Comparison of ENCODE assay signal across 8 cellular contexts in the genomic region with DNA sequence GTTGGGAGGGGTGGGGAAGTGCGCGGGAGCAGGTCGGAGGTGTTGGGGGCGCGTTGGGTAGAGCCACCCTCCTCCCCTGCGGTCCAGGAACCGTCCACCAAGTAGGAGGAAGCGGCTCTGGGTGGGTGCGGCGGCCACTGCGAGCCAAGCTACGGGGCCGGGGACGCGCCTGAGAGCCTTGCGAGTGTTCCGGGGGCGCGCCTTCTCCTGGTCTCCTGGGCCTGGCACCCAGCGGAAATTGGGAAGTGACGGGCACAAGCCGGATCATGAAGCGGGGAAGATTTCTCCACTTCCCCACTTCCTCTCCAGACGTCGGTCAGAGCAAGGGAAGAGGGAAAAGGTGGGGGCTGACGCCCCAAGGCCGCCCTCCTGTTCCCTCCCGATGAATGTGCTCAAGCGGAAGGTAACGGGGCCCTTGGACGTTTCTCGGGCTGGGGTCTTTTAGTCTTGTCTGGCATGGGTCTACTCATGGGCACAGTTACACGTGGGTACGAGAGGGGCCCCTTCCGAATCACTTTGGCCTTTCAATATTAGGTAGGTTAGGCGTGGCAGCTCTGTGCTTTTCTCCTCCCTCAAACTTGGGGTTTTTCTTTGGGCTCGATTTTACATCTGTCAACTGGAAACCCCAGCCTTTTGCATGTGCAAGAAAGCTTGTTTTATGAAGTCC. TPM values are rescaled to one million over a fixed set of nuclear protein-coding genes. Genes with fewer than 3 reads are reported as not detected.
DNase-seq lines count a peak whose midpoint lies in the region; ATAC-seq and TF ChIP-seq lines count a peak whose summit lies in the region.

No MANE protein-coding gene starts in this region.

- peaks cover 40% of the 10 kb centered on the region for H3K4me1 Mint-ChIP-seq in T-helper 1 cell treated with Interleukin-12 subunit alpha and Interleukin-12 subunit beta and Interleukin-4 antibody, amounts not matched to agents 30 μg/mL and 1 μg/mL, for 36 hours (ENCODE audit: low read depth)
- H3K4me1 Mint-ChIP-seq in MCF 10A (ENCODE audit: insufficient read depth, unreplicated experiment), result peaks cover 20% of the 10 kb centered on the region

- TF ChIP-seq POLR2A in right lobe of liver (IDR thresholded peaks at IDR 0.05), result no peak

- H3K27ac ChIP-seq in right lobe of liver (peak overlapping the region; percentile 73 to 96 (median 93)), tibial artery (peak overlapping the region; percentile 96)

- H3K27me3 ChIP-seq in right lobe of liver, result no peaks in the 10 kb centered on the region
- no peaks in the 10 kb centered on the region for H3K27me3 ChIP-seq in tibial artery

- peak in 3 of 4 donors; percentile 31 to 41 (median 39) for ATAC-seq in right lobe of liver
- no peak for ATAC-seq in esophagus mucosa

- peak overlapping the region; percentile 97 for H3K4me3 Mint-ChIP-seq in T-helper 1 cell treated with Interleukin-12 subunit alpha and Interleukin-12 subunit beta and Interleukin-4 antibody, amounts not matched to agents 30 μg/mL and 1 μg/mL, for 36 hours
- H3K4me3 Mint-ChIP-seq in MCF 10A (ENCODE audit: unreplicated experiment), result peak overlapping the region; percentile 86

- H3K9me3 Mint-ChIP-seq in T-helper 1 cell treated with Interleukin-12 subunit alpha and Interleukin-12 subunit beta and Interleukin-4 antibody, amounts not matched to agents 30 μg/mL and 1 μg/mL, for 36 hours, result no peaks in the 10 kb centered on the region
- no peaks in the 10 kb centered on the region for H3K9me3 Mint-ChIP-seq in MCF 10A (ENCODE audit: unreplicated experiment)

- WGBS in right lobe of liver (ENCODE audit: insufficient coverage, low coverage, low lambda C conversion rate, missing lambda C conversion rate), result 0% methylated on average over 11 of the region's 37 CpGs

- H3K36me3 ChIP-seq in right lobe of liver, result no peaks in the 10 kb centered on the region
- H3K36me3 ChIP-seq in tibial artery, result no peaks in the 10 kb centered on the region

- H3K4me3 ChIP-seq in right lobe of liver (peak overlapping the region; percentile 76 to 96 (median 77)), tibial artery (peak overlapping the region; percentile 88 to 92)

- DNase-seq in T-helper 1 cell (no peak), NAMALWA (ENCODE audit: low spot score) (peak; percentile 34), MCF 10A (ENCODE audit: unreplicated experiment) (peak; percentile 52), right lobe of liver (peak in 2 of 3 donors; percentile 79 to 84), tibial artery (peak; percentile 83 to 90), NK-92 (lab: John Stamatoyannopoulos, UW; ENCODE audit: unreplicated experiment) (no peak)

- peaks cover 31% of the 10 kb centered on the region for H3K36me3 Mint-ChIP-seq in T-helper 1 cell treated with Interleukin-12 subunit alpha and Interleukin-12 subunit beta and Interleukin-4 antibody, amounts not matched to agents 30 μg/mL and 1 μg/mL, for 36 hours (ENCODE audit: low read depth)
- peaks cover 67% of the 10 kb centered on the region for H3K36me3 Mint-ChIP-seq in MCF 10A (ENCODE audit: insufficient read depth, unreplicated experiment)

- peaks cover 0 to 60% (median 22%) of the 10 kb centered on the region in 4 donors for H3K4me1 ChIP-seq in right lobe of liver
- peaks cover 0 to 58% (median 35%) of the 10 kb centered on the region in 4 donors for H3K4me1 ChIP-seq in tibial artery

- no TSS peak for BruUV-seq in MCF 10A (replicated peaks; lab: Mats Ljungman, UMichigan)

- TF ChIP-seq CTCF in MCF 10A (IDR thresholded peaks at IDR 0.05; ENCODE audit: unreplicated experiment) (no peak), right lobe of liver (IDR thresholded peaks at IDR 0.05) (no peak), tibial artery (IDR thresholded peaks at IDR 0.05) (no peak)

- CTCF ChIA-PET in MCF 10A (lab: Yijun Ruan, JAX), result interaction anchor here (0.6 to 1.9 kb wide), 6 partner anchors 21 to 765 kb away, joined by 3 to 12 read pairs (median 3); a partner anchor contains a TSS

- POLR2A ChIA-PET in MCF 10A (lab: Yijun Ruan, JAX), result interaction anchor here (0.6 to 21.3 kb wide), 31 partner anchors 8 to 1140 kb away, joined by 3 to 420 read pairs (median 5); a partner anchor contains a TSS

- H3K27me3 Mint-ChIP-seq in T-helper 1 cell treated with Interleukin-12 subunit alpha and Interleukin-12 subunit beta and Interleukin-4 antibody, amounts not matched to agents 30 μg/mL and 1 μg/mL, for 36 hours (ENCODE audit: low read depth), result no peaks in the 10 kb centered on the region
- no peaks in the 10 kb centered on the region for H3K27me3 Mint-ChIP-seq in MCF 10A (ENCODE audit: insufficient read depth, unreplicated experiment)

- no peaks in the 10 kb centered on the region for H3K9me3 ChIP-seq in right lobe of liver
- H3K9me3 ChIP-seq in tibial artery, result no peaks in the 10 kb centered on the region

- peak overlapping the region; percentile 98 for H3K27ac Mint-ChIP-seq in T-helper 1 cell treated with Interleukin-12 subunit alpha and Interleukin-12 subunit beta and Interleukin-4 antibody, amounts not matched to agents 30 μg/mL and 1 μg/mL, for 36 hours
- H3K27ac Mint-ChIP-seq in MCF 10A (ENCODE audit: low read depth, unreplicated experiment), result peak overlapping the region; percentile 96

- intact Hi-C loops in MCF 10A (cut with micrococcal nuclease), result loop anchor here (5.0 kb wide), 1 partner anchor 135 kb away; a partner anchor contains a TSS
- intact Hi-C loops in right lobe of liver (cut with DNase I), result no loop called here
- intact Hi-C loops in tibial artery (cut with DNase I; ENCODE audit: low total_unique reads), result loop anchor here (2.0 kb wide), 1 partner anchor 22 kb away; a partner anchor contains a TSS

RNA-seq across cellular contexts. Expression of a gene that starts 0.9 kb away (rescaled TPM):
- total RNA-seq in MCF 10A (2022) (78.1 and 88.3 TPM in 2 replicates), right lobe of liver (10 to 100 TPM; 25.1 to 63.7 (median 27.4) TPM), esophagus mucosa (36.8 TPM)

RNA-seq across cellular contexts. Expression of a gene that starts 21.2 kb away (rescaled TPM):
- total RNA-seq in MCF 10A (2022), result 171 and 172 TPM in 2 replicates
- 10 to 100 TPM; 40.3 to 57.0 (median 48.4) TPM for total RNA-seq in right lobe of liver
- total RNA-seq in esophagus mucosa, result 84.7 TPM

RNA-seq across cellular contexts. Expression of a gene that starts 24.3 kb away (rescaled TPM):
- total RNA-seq in MCF 10A (2022), result 25.8 and 34.4 TPM in 2 replicates
- 10 to 100 TPM; 22.6 to 54.2 (median 34.3) TPM for total RNA-seq in right lobe of liver
- total RNA-seq in esophagus mucosa, result 20.1 TPM

RNA-seq across cellular contexts. Expression of a gene that starts 24.4 kb away (rescaled TPM):
- total RNA-seq in MCF 10A (2022), result not detected in 2 replicates
- under 1 TPM in 5 of 6 experiments, not detected in 1; 0.07 to 0.37 (median 0.12) TPM for total RNA-seq in right lobe of liver
- 0.16 TPM for total RNA-seq in esophagus mucosa

RNA-seq across cellular contexts. Expression of a gene that starts 48.9 kb away (rescaled TPM):
- total RNA-seq in MCF 10A (2022), result 8.6 and 11.8 TPM in 2 replicates
- 10 to 100 TPM; 35.3 to 54.4 (median 44.7) TPM for total RNA-seq in right lobe of liver
- total RNA-seq in esophagus mucosa, result 4.1 TPM

Comparison
In these comparisons a context has a peak if more than half of its experiments do, and no peak if none do; other contexts are left out.
1. DNase-seq: peak in NAMALWA (single experiment), MCF 10A (single experiment), right lobe of liver (2 of 3) and tibial artery (2 of 2); none in T-helper 1 cell (0 of 5) and NK-92 (single experiment).
2. intact Hi-C loops: an anchor here in MCF 10A (5.0 kb wide) and tibial artery (2.0 kb wide); none called in right lobe of liver.